In the genomic region with DNA sequence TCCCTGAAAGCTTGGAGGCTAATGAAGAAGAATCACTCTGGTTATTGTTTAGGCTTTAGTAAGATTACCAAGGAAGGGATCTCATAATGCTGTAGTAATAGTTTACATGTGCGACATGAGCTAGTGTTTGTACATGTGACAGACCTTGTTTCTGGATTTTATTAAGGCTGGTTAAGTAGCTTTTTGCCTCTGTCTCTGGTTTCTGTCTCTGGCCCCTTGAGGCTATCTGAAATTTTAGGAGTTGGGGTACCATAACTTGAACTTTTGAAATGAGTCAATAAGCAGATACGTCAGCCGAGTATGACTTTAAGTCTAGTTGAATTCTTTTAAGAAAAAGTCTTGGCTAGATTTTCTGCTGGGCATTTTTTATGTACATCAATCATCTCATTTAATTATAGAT, we compare ENCODE assay signal across 1 cellular context.
TF ChIP-seq lines count a peak whose summit lies in the region.

No MANE protein-coding gene starts in this region.

TF ChIP-seq in WTC11, 78 proteins besides CTCF, POLR2A, EP300 and RAD21 (continued from another document):
- TF ChIP-seq, protein P1, sequence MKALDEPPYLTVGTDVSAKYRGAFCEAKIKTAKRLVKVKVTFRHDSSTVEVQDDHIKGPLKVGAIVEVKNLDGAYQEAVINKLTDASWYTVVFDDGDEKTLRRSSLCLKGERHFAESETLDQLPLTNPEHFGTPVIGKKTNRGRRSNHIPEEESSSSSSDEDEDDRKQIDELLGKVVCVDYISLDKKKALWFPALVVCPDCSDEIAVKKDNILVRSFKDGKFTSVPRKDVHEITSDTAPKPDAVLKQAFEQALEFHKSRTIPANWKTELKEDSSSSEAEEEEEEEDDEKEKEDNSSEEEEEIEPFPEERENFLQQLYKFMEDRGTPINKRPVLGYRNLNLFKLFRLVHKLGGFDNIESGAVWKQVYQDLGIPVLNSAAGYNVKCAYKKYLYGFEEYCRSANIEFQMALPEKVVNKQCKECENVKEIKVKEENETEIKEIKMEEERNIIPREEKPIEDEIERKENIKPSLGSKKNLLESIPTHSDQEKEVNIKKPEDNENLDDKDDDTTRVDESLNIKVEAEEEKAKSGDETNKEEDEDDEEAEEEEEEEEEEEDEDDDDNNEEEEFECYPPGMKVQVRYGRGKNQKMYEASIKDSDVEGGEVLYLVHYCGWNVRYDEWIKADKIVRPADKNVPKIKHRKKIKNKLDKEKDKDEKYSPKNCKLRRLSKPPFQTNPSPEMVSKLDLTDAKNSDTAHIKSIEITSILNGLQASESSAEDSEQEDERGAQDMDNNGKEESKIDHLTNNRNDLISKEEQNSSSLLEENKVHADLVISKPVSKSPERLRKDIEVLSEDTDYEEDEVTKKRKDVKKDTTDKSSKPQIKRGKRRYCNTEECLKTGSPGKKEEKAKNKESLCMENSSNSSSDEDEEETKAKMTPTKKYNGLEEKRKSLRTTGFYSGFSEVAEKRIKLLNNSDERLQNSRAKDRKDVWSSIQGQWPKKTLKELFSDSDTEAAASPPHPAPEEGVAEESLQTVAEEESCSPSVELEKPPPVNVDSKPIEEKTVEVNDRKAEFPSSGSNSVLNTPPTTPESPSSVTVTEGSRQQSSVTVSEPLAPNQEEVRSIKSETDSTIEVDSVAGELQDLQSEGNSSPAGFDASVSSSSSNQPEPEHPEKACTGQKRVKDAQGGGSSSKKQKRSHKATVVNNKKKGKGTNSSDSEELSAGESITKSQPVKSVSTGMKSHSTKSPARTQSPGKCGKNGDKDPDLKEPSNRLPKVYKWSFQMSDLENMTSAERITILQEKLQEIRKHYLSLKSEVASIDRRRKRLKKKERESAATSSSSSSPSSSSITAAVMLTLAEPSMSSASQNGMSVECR (CRISPR knock-in tag; IDR thresholded peaks at IDR 0.05; ENCODE audit: borderline replicate concordance): no peak
- TF ChIP-seq OVOL2 (CRISPR knock-in tag; IDR thresholded peaks at IDR 0.05; ENCODE audit: borderline replicate concordance) (no peak), FOXJ3 (CRISPR knock-in tag; IDR thresholded peaks at IDR 0.05; ENCODE audit: borderline replicate concordance) (no peak), ZNF263 (CRISPR knock-in tag; IDR thresholded peaks at IDR 0.05; ENCODE audit: low read depth) (no peak), ETV6 (CRISPR knock-in tag; IDR thresholded peaks at IDR 0.05) (no peak), CREB1 (CRISPR knock-in tag; IDR thresholded peaks at IDR 0.05) (no peak)
- TF ChIP-seq, protein P2, sequence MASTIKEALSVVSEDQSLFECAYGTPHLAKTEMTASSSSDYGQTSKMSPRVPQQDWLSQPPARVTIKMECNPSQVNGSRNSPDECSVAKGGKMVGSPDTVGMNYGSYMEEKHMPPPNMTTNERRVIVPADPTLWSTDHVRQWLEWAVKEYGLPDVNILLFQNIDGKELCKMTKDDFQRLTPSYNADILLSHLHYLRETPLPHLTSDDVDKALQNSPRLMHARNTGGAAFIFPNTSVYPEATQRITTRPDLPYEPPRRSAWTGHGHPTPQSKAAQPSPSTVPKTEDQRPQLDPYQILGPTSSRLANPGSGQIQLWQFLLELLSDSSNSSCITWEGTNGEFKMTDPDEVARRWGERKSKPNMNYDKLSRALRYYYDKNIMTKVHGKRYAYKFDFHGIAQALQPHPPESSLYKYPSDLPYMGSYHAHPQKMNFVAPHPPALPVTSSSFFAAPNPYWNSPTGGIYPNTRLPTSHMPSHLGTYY (CRISPR knock-in tag; IDR thresholded peaks at IDR 0.05): no peak
- TF ChIP-seq, protein P3, sequence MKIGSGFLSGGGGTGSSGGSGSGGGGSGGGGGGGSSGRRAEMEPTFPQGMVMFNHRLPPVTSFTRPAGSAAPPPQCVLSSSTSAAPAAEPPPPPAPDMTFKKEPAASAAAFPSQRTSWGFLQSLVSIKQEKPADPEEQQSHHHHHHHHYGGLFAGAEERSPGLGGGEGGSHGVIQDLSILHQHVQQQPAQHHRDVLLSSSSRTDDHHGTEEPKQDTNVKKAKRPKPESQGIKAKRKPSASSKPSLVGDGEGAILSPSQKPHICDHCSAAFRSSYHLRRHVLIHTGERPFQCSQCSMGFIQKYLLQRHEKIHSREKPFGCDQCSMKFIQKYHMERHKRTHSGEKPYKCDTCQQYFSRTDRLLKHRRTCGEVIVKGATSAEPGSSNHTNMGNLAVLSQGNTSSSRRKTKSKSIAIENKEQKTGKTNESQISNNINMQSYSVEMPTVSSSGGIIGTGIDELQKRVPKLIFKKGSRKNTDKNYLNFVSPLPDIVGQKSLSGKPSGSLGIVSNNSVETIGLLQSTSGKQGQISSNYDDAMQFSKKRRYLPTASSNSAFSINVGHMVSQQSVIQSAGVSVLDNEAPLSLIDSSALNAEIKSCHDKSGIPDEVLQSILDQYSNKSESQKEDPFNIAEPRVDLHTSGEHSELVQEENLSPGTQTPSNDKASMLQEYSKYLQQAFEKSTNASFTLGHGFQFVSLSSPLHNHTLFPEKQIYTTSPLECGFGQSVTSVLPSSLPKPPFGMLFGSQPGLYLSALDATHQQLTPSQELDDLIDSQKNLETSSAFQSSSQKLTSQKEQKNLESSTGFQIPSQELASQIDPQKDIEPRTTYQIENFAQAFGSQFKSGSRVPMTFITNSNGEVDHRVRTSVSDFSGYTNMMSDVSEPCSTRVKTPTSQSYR (CRISPR knock-in tag; IDR thresholded peaks at IDR 0.05): no peak
- TF ChIP-seq, protein P4, sequence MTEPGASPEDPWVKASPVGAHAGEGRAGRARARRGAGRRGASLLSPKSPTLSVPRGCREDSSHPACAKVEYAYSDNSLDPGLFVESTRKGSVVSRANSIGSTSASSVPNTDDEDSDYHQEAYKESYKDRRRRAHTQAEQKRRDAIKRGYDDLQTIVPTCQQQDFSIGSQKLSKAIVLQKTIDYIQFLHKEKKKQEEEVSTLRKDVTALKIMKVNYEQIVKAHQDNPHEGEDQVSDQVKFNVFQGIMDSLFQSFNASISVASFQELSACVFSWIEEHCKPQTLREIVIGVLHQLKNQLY (CRISPR knock-in tag; IDR thresholded peaks at IDR 0.05): no peak
- TF ChIP-seq, protein P5, sequence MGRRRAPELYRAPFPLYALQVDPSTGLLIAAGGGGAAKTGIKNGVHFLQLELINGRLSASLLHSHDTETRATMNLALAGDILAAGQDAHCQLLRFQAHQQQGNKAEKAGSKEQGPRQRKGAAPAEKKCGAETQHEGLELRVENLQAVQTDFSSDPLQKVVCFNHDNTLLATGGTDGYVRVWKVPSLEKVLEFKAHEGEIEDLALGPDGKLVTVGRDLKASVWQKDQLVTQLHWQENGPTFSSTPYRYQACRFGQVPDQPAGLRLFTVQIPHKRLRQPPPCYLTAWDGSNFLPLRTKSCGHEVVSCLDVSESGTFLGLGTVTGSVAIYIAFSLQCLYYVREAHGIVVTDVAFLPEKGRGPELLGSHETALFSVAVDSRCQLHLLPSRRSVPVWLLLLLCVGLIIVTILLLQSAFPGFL (CRISPR knock-in tag; IDR thresholded peaks at IDR 0.05; ENCODE audit: borderline replicate concordance): no peak
